8 cellular contexts compared by ENCODE assay signal in genomic region chr3:172461530-172462138, GRCh38. TPM values are rescaled to one million over a fixed set of nuclear protein-coding genes. Genes with fewer than 3 reads are reported as not detected.
A peak's percentile ranks its signal among the peaks of the same experiment; 100 is the strongest.
DNase-seq lines count a peak whose midpoint lies in the region; ATAC-seq, FAIRE-seq and TF ChIP-seq lines count a peak whose summit lies in the region.

No MANE protein-coding gene starts in this region.

- peak; percentile 35 for FAIRE-seq in GM12878 (lab: Jason Lieb, UNC)

- TF ChIP-seq RAD21 in GM12878 (IDR thresholded peaks at IDR 0.05; ENCODE audit: insufficient read depth, low read depth, low read length) = peak; percentile 59
- TF ChIP-seq RAD21 in liver (IDR thresholded peaks at IDR 0.05) = peak; percentile 71 to 72

- no peak for TF ChIP-seq EP300 in GM12878 (IDR thresholded peaks at IDR 0.05; ENCODE audit: borderline replicate concordance in 1 of 2, control insufficient read depth in 1 of 2, low read depth in 2 of 2, low read length in 2 of 2)

- peak; percentile 63 for ATAC-seq in GM21447 (IDR thresholded peaks at IDR 0.05; ENCODE audit: unreplicated experiment)
- peak; percentile 84 for ATAC-seq in GM12878
- no peak for ATAC-seq in GM19328 (IDR thresholded peaks at IDR 0.05; ENCODE audit: unreplicated experiment)
- ATAC-seq in GM21381 (IDR thresholded peaks at IDR 0.05; ENCODE audit: unreplicated experiment) = no peak

- H3K27me3 ChIP-seq in CD4-positive, alpha-beta memory T cell (ENCODE audit: insufficient read depth, low read length) = no peaks in the 10 kb centered on the region
- H3K27me3 ChIP-seq in GM12878 (replicated peaks in 1 of 2; ENCODE audit: control insufficient read depth in 2 of 2, insufficient read depth in 2 of 2, low read length in 1 of 2) (no peaks in the 10 kb centered on the region; a peak in 2 of 4 replicates), liver (ENCODE audit: control insufficient read depth in 4 of 4, insufficient read depth in 4 of 4, low read length in 3 of 4) (no peaks in the 10 kb centered on the region)

- in situ Hi-C loops in GM12878 (cut with MboI) = no loop called here

- no peak for TF ChIP-seq POLR2A in GM12878 (IDR thresholded peaks at IDR 0.05; ENCODE audit: low read depth, low read length)

- no peak overlapping the region for H3K27ac ChIP-seq in CD4-positive, alpha-beta memory T cell (ENCODE audit: low read depth, low read length)
- H3K27ac ChIP-seq in GM12878 (ENCODE audit: control insufficient read depth, insufficient read depth) = no peak overlapping the region
- H3K27ac ChIP-seq in liver (ENCODE audit: low read depth in 1 of 2, low read length in 2 of 2) = no peak overlapping the region

- intact Hi-C loops in CD4-positive, alpha-beta memory T cell (cut with micrococcal nuclease) = loop anchor here (1.0 to 2.0 kb wide), 5 partner anchors 16 to 205 kb away; no protein-coding TSS in a partner anchor
- intact Hi-C loops in GM12878 (cut with micrococcal nuclease; ENCODE audit: unreplicated experiment) = no loop called here

- DNase-seq in CD4-positive, alpha-beta memory T cell = peak in 4 of 5 donors; percentile 20 to 39 (median 28)
- DNase-seq in NCI-H2029 treated with DMSO at 0.1 percent for 48 hours (lab: John Stamatoyannopoulos, UW) = peak; percentile 68
- DNase-seq in GM12878 (ENCODE audit: low read depth, low spot score) = no peak
- no peak for DNase-seq in inferior parietal cortex (ENCODE audit: extremely low spot score)

- peaks cover 0 to 2% of the 10 kb centered on the region in 2 donors for H3K27me3 Mint-ChIP-seq in CD4-positive, alpha-beta memory T cell

- H3K27ac Mint-ChIP-seq in CD4-positive, alpha-beta memory T cell = no peak overlapping the region

- 21% methylated on average over 5 of the region's 5 CpGs for WGBS in GM12878 (ENCODE audit: insufficient coverage, insufficient replicate concordance, low lambda C conversion rate, missing lambda C conversion rate)
- 25% methylated on average over 5 of the region's 5 CpGs for WGBS in liver

- no peaks in the 10 kb centered on the region for H3K9me3 Mint-ChIP-seq in CD4-positive, alpha-beta memory T cell

- H3K9ac ChIP-seq in GM12878 (ENCODE audit: control insufficient read depth, insufficient read depth, low read length) (no peak overlapping the region), liver (ENCODE audit: low read depth in 1 of 2, low read length in 2 of 2) (no peak overlapping the region)

- no peak overlapping the region for H3K4me3 Mint-ChIP-seq in CD4-positive, alpha-beta memory T cell

- SMC1A ChIA-PET in GM12878 (lab: Charles Lee; ENCODE audit: uncharacterized antibody, unreplicated experiment) = interaction anchor here (0.7 to 2.4 kb wide), 13 partner anchors 10 to 243 kb away, joined by 3 to 14 read pairs (median 4); no protein-coding TSS in a partner anchor

- H3K9me3 ChIP-seq in CD4-positive, alpha-beta memory T cell (ENCODE audit: control insufficient read depth in 1 of 2, low read length in 2 of 2) = no peaks in the 10 kb centered on the region
- H3K9me3 ChIP-seq in GM12878 (replicated peaks; ENCODE audit: control insufficient read depth, insufficient read depth, low read length) (no peaks in the 10 kb centered on the region), liver (ENCODE audit: control insufficient read depth in 4 of 4, low read length in 3 of 4) (no peaks in the 10 kb centered on the region)

- no peak overlapping the region for H3K4me2 ChIP-seq in GM12878 (ENCODE audit: control insufficient read depth, insufficient read depth)

- H3K79me2 ChIP-seq in GM12878 (ENCODE audit: control insufficient read depth, insufficient read depth, low read length) = no peaks in the 10 kb centered on the region

- no peak overlapping the region for H3K4me3 ChIP-seq in CD4-positive, alpha-beta memory T cell (ENCODE audit: low read length in 2 of 2)
- no peak overlapping the region for H3K4me3 ChIP-seq in GM12878
- H3K4me3 ChIP-seq in liver (ENCODE audit: low read depth in 1 of 3, low read length in 3 of 3) = no peak overlapping the region

- TF ChIP-seq CTCF in GM12878 (IDR thresholded peaks at IDR 0.05 in 2 of 3, conservative IDR thresholded peaks at IDR 0.05 in 1 of 3; ENCODE audit: control insufficient read depth in 2 of 3, extremely low read depth in 1 of 3, insufficient read depth in 1 of 3, low read depth in 3 of 3, low read length in 3 of 3) (peak; percentile 68 to 93 (median 91)), liver (IDR thresholded peaks at IDR 0.05; ENCODE audit: low read depth, low read length, missing input control) (peak; percentile 92)

- POLR2A ChIA-PET in CD4-positive, alpha-beta memory T cell (lab: Charles Lee; ENCODE audit: partially characterized antibody) = interaction anchor here (1.0 to 1.3 kb wide), 2 partner anchors 16 to 135 kb away, joined by 3 to 7 read pairs; no protein-coding TSS in a partner anchor
- POLR2A ChIA-PET in GM12878 (lab: Charles Lee) = no interaction called here

- RAD21 ChIA-PET in GM12878 (lab: Charles Lee; ENCODE audit: unreplicated experiment) = interaction anchor here (0.6 to 2.0 kb wide), 10 partner anchors 12 to 208 kb away, joined by 3 to 26 read pairs (median 4); no protein-coding TSS in a partner anchor

- H3K36me3 Mint-ChIP-seq in CD4-positive, alpha-beta memory T cell = no peaks in the 10 kb centered on the region

- H3K4me1 Mint-ChIP-seq in CD4-positive, alpha-beta memory T cell = peaks cover 0 to 3% (median 1%) of the 10 kb centered on the region in 4 donors

- CTCF ChIA-PET in CD4-positive, alpha-beta memory T cell (lab: Charles Lee; ENCODE audit: partially characterized antibody) = interaction anchor here (0.9 to 6.1 kb wide), 41 partner anchors 8 to 299 kb away, joined by 3 to 51 read pairs (median 5); partner anchors contain the start of genes GHSR and TNFSF10
- CTCF ChIA-PET in GM12878 (lab: Yijun Ruan, JAX) = interaction anchor here (0.6 to 3.0 kb wide), 50 partner anchors 8 to 594 kb away, joined by 3 to 47 read pairs (median 4); no protein-coding TSS in a partner anchor

- no peak overlapping the region for H2AFZ ChIP-seq in GM12878 (ENCODE audit: control insufficient read depth, low read depth, low read length)

- no peaks in the 10 kb centered on the region for H4K20me1 ChIP-seq in GM12878 (ENCODE audit: control insufficient read depth, insufficient read depth)

- H3K36me3 ChIP-seq in CD4-positive, alpha-beta memory T cell (ENCODE audit: insufficient read depth, low read length) = no peaks in the 10 kb centered on the region
- H3K36me3 ChIP-seq in GM12878 (ENCODE audit: control insufficient read depth in 2 of 2, insufficient read depth in 2 of 2, low read length in 1 of 2) = no peaks in the 10 kb centered on the region
- no peaks in the 10 kb centered on the region for H3K36me3 ChIP-seq in liver (ENCODE audit: control insufficient read depth in 4 of 4, insufficient read depth in 3 of 4, low read depth in 1 of 4, low read length in 3 of 4)

- BruUV-seq in GM12878 (replicated peaks; lab: Mats Ljungman, UMichigan) = no TSS peak

- no peaks in the 10 kb centered on the region for H3K4me1 ChIP-seq in CD4-positive, alpha-beta memory T cell (ENCODE audit: insufficient read depth, low read length)
- H3K4me1 ChIP-seq in GM12878 (ENCODE audit: control insufficient read depth, insufficient read depth, low read length) (no peaks in the 10 kb centered on the region), liver (ENCODE audit: control insufficient read depth in 4 of 4, insufficient read depth in 4 of 4, low read length in 3 of 4) (no peaks in the 10 kb centered on the region)

TF ChIP-seq in liver, 16 proteins besides CTCF, POLR2A, EP300 and RAD21:
- TF ChIP-seq SP1 (IDR thresholded peaks at IDR 0.05) (no peak), TAF1 (conservative IDR thresholded peaks at IDR 0.05) (no peak), FOXA1 (IDR thresholded peaks at IDR 0.05) (no peak), EGR1 (IDR thresholded peaks at IDR 0.05; ENCODE audit: low read depth in 2 of 2) (no peak), ATF3 (IDR thresholded peaks at IDR 0.05) (no peak), RXRA (IDR thresholded peaks at IDR 0.05) (no peak), HNF4G (IDR thresholded peaks at IDR 0.05) (no peak), FOXA2 (IDR thresholded peaks at IDR 0.05) (no peak), JUND (IDR thresholded peaks at IDR 0.05) (no peak)

RNA-seq across cellular contexts. Expression of gene GHSR, which starts 13.4 kb away (rescaled TPM):
- not detected for total RNA-seq in CD4-positive, alpha-beta memory T cell
- not detected for polyA plus RNA-seq in CD4-positive, alpha-beta memory T cell
- not detected in 2 replicates for total RNA-seq in GM12878 (2013; cell fraction: nucleolus; rRNA removed)
- total RNA-seq in GM12878 (2014; rRNA removed) (not detected in 2 replicates), GM12878 (2014; rRNA removed; fragmentation: Illumina TruSeq; extraction: Trizol) (not detected in 2 replicates), GM12878 (2021) (not detected in 2 replicates), liver (not detected)
- not detected for polyA plus RNA-seq in GM12878 (2011; ENCODE audit: low read depth)
- polyA plus RNA-seq in GM12878 (2011; rRNA removed) (not detected in 2 replicates), GM12878 (2014; fragmentation: Illumina TruSeq; extraction: Trizol) (not detected in 2 replicates), GM12878 (2014; fragmentation: Nextera tagmentation; extraction: Ambion mirVana) (not detected), GM12878 (2014; rRNA removed) (not detected in 2 replicates), GM12878 (2016; fragmentation: Nextera tagmentation; extraction: Ambion mirVana) (not detected), liver (not detected)
- not detected in 2 replicates for polyA plus RNA-seq in GM12878 (2011; cell fraction: cytosol; rRNA removed)
- polyA plus RNA-seq in GM12878 (2011; cell fraction: nucleus; rRNA removed) = not detected in 2 replicates
- not detected in 2 replicates for polyA plus RNA-seq in GM12878 (2012)
- polyA minus RNA-seq in GM12878 (2011; rRNA and poly(A)+ RNA removed) = not detected in 2 replicates
- not detected in 2 replicates for polyA minus RNA-seq in GM12878 (2011; cell fraction: cytosol; rRNA and poly(A)+ RNA removed)
- not detected in 2 replicates for polyA minus RNA-seq in GM12878 (2011; cell fraction: nucleus; rRNA and poly(A)+ RNA removed)

Comparison
In these comparisons a context has a peak if more than half of its experiments do, and no peak if none do; other contexts are left out.
1. DNase-seq: peak in CD4-positive, alpha-beta memory T cell (4 of 5) and NCI-H2029 treated with DMSO at 0.1 percent for 48 hours (single experiment); none in GM12878 (single experiment) and inferior parietal cortex (single experiment).
2. ATAC-seq: peak in GM21447 (single experiment) and GM12878 (single experiment); none in GM19328 (single experiment) and GM21381 (single experiment).